ENCODE assay signal across 8 cellular contexts in genomic region chr11:61828629-61829407, GRCh38. TPM values are rescaled to one million over a fixed set of nuclear protein-coding genes. Genes with fewer than 3 reads are reported as not detected.
DNase-seq lines count a peak whose midpoint lies in the region; ATAC-seq and TF ChIP-seq lines count a peak whose summit lies in the region.

No MANE protein-coding gene starts in this region.

- peak overlapping the region; percentile 50; the same call in 1 of the 2 replicates for H2AFZ ChIP-seq in DND-41 (ENCODE audit: low read depth, low read length)
- H2AFZ ChIP-seq in GM23248, result peak overlapping the region; percentile 82

- peaks cover 60% of the 10 kb centered on the region for H3K4me1 ChIP-seq in DND-41 (ENCODE audit: insufficient read depth, low read length)
- H3K4me1 ChIP-seq in GM23248 (ENCODE audit: insufficient read depth), result peaks cover 9% of the 10 kb centered on the region

- in situ Hi-C loops in GM23248 (cut with MboI), result no loop called here

- TF ChIP-seq CTCF in DND-41 (IDR thresholded peaks at IDR 0.05; ENCODE audit: borderline replicate concordance, extremely low read depth, low read length, poor library complexity, severe bottlenecking), result peak; percentile 64
- TF ChIP-seq CTCF in osteocyte (IDR thresholded peaks at IDR 0.05), result peak; percentile 54

- no peaks in the 10 kb centered on the region for H3K9me3 Mint-ChIP-seq in activated naive CD8-positive, alpha-beta T cell (ENCODE audit: low read depth)
- H3K9me3 Mint-ChIP-seq in osteocyte (ENCODE audit: unreplicated experiment), result no peaks in the 10 kb centered on the region

- H3K27ac ChIP-seq in DND-41 (ENCODE audit: low read length) (peak overlapping the region; percentile 99), GM23248 (no peak overlapping the region)

- no peak overlapping the region for H3K27ac Mint-ChIP-seq in activated naive CD8-positive, alpha-beta T cell
- H3K27ac Mint-ChIP-seq in osteocyte (ENCODE audit: unreplicated experiment), result peak overlapping the region; percentile 90

- intact Hi-C loops in Right ventricle myocardium superior (cut with DNase I), result no loop called here

- H3F3A ChIP-seq in GM23248 (ENCODE audit: insufficient read depth), result peaks cover 8% of the 10 kb centered on the region

- H3K4me1 Mint-ChIP-seq in activated naive CD8-positive, alpha-beta T cell (ENCODE audit: low read depth), result peaks cover 18% of the 10 kb centered on the region
- H3K4me1 Mint-ChIP-seq in osteocyte (ENCODE audit: unreplicated experiment), result peaks cover 52% of the 10 kb centered on the region

- peak overlapping the region; percentile 77 for H3K4me3 Mint-ChIP-seq in activated naive CD8-positive, alpha-beta T cell
- peak overlapping the region; percentile 91 for H3K4me3 Mint-ChIP-seq in osteocyte (ENCODE audit: unreplicated experiment)

- peaks cover 41% of the 10 kb centered on the region for H4K20me1 ChIP-seq in DND-41 (ENCODE audit: insufficient read depth, low read length)
- H4K20me1 ChIP-seq in GM23248 (ENCODE audit: insufficient read depth), result no peaks in the 10 kb centered on the region

- ATAC-seq in DND-41 (ENCODE audit: insufficient read depth, low read depth), result peak; percentile 43
- ATAC-seq in Right ventricle myocardium superior (ENCODE audit: poor library complexity), result peak; percentile 51
- no peak for ATAC-seq in GM18520 (IDR thresholded peaks at IDR 0.05; ENCODE audit: unreplicated experiment)
- no peak for ATAC-seq in GM21526 (IDR thresholded peaks at IDR 0.05; ENCODE audit: low FRiP score, unreplicated experiment)

- peak overlapping the region; percentile 46 to 84 for H3K4me3 ChIP-seq in DND-41 (ENCODE audit: low read depth in 1 of 2, low read length in 2 of 2)
- H3K4me3 ChIP-seq in GM23248, result peak overlapping the region; percentile 71

- H3K9ac ChIP-seq in DND-41 (ENCODE audit: low read depth, low read length) (peak overlapping the region; percentile 90), GM23248 (no peak overlapping the region; the same call in 1 of the 2 replicates)

- WGBS in GM23248 (ENCODE audit: low coverage in 1 of 2, low lambda C conversion rate in 2 of 2, missing lambda C conversion rate in 2 of 2), 2 experiments, result 7% methylated on average over 41 to 55 of the region's 55 CpGs

- peak; percentile 75 for DNase-seq in DND-41
- DNase-seq in GM23248, result peak; percentile 20
- peak; percentile 26 for DNase-seq in NCI-H510A (lab: John Stamatoyannopoulos, UW)
- peak; percentile 69 for DNase-seq in Right ventricle myocardium superior
- DNase-seq in osteocyte (ENCODE audit: extremely low spot score, unreplicated experiment), result no peak

- no peaks in the 10 kb centered on the region for H3K9me2 ChIP-seq in GM23248 (ENCODE audit: insufficient read depth)

- peaks cover 2% of the 10 kb centered on the region for H3K36me3 Mint-ChIP-seq in activated naive CD8-positive, alpha-beta T cell
- peaks cover 1% of the 10 kb centered on the region for H3K36me3 Mint-ChIP-seq in osteocyte (ENCODE audit: unreplicated experiment)

- no peaks in the 10 kb centered on the region for H3K9me3 ChIP-seq in DND-41 (ENCODE audit: insufficient read depth, low read length, severe bottlenecking)
- H3K9me3 ChIP-seq in GM23248 (ENCODE audit: low read depth), result no peaks in the 10 kb centered on the region

- H3K4me2 ChIP-seq in DND-41 (ENCODE audit: insufficient read depth, low read length) (peak overlapping the region; percentile 81), GM23248 (ENCODE audit: unreplicated experiment) (peak overlapping the region; percentile 81)

- H3K27me3 Mint-ChIP-seq in activated naive CD8-positive, alpha-beta T cell, result peaks cover 23% of the 10 kb centered on the region
- no peaks in the 10 kb centered on the region for H3K27me3 Mint-ChIP-seq in osteocyte (ENCODE audit: unreplicated experiment)

- H3K36me3 ChIP-seq in DND-41 (ENCODE audit: insufficient read depth, low read length), result peaks cover 55% of the 10 kb centered on the region
- no peaks in the 10 kb centered on the region for H3K36me3 ChIP-seq in GM23248 (ENCODE audit: low read depth)

- no peaks in the 10 kb centered on the region for H3K27me3 ChIP-seq in DND-41 (ENCODE audit: insufficient read depth, low read length, poor library complexity)
- H3K27me3 ChIP-seq in GM23248 (replicated peaks; ENCODE audit: insufficient read depth), result no peaks in the 10 kb centered on the region

- peaks cover 70% of the 10 kb centered on the region for H3K79me2 ChIP-seq in DND-41 (ENCODE audit: insufficient read depth, low read length)
- no peaks in the 10 kb centered on the region for H3K79me2 ChIP-seq in GM23248 (ENCODE audit: insufficient read depth)

RNA-seq across cellular contexts. Expression of gene FADS2, which starts 0.7 kb away (rescaled TPM):
- total RNA-seq in GM23248 (2014; rRNA removed; shearing (Covaris generic)), result 5.2 and 7.7 TPM in 2 replicates
- 5.5 and 6.3 TPM in 2 replicates for polyA plus RNA-seq in GM23248 (2016; fragmentation: Nextera tagmentation; extraction: Ambion mirVana)
- total RNA-seq in Right ventricle myocardium superior (20.5 TPM), osteocyte (193 and 207 TPM in 2 replicates)

RNA-seq across cellular contexts. Expression of gene FADS1, which starts 12.0 kb away (rescaled TPM):
- 12.9 and 44.9 TPM in 2 replicates for total RNA-seq in GM23248 (2014; rRNA removed; shearing (Covaris generic))
- 19.7 and 21.6 TPM in 2 replicates for polyA plus RNA-seq in GM23248 (2016; fragmentation: Nextera tagmentation; extraction: Ambion mirVana)
- total RNA-seq in Right ventricle myocardium superior (21.3 TPM), osteocyte (73.1 and 76.0 TPM in 2 replicates)

RNA-seq across cellular contexts. Expression of gene FEN1, which starts 36.1 kb away (rescaled TPM):
- 29.0 and 29.2 TPM in 2 replicates for total RNA-seq in GM23248 (2014; rRNA removed; shearing (Covaris generic))
- 29.1 and 31.5 TPM in 2 replicates for polyA plus RNA-seq in GM23248 (2016; fragmentation: Nextera tagmentation; extraction: Ambion mirVana)
- total RNA-seq in Right ventricle myocardium superior (6.3 TPM), osteocyte (19.5 and 19.8 TPM in 2 replicates)

RNA-seq across cellular contexts. Expression of gene TMEM258, which starts 36.4 kb away (rescaled TPM):
- total RNA-seq in GM23248 (2014; rRNA removed; shearing (Covaris generic)), result 28.5 and 72.8 TPM in 2 replicates
- polyA plus RNA-seq in GM23248 (2016; fragmentation: Nextera tagmentation; extraction: Ambion mirVana), result 258 and 259 TPM in 2 replicates
- total RNA-seq in Right ventricle myocardium superior (123 TPM), osteocyte (137 and 149 TPM in 2 replicates)

Comparison
In these comparisons a context has a peak if more than half of its experiments do, and no peak if none do; other contexts are left out.
1. ATAC-seq: peak in DND-41 (single experiment) and Right ventricle myocardium superior (single experiment); none in GM18520 (single experiment) and GM21526 (single experiment).